Comparison of ENCODE assay signal across 10 cellular contexts in genomic region chr5:10329808-10330481, GRCh38. TPM values are rescaled to one million over a fixed set of nuclear protein-coding genes. Genes with fewer than 3 reads are reported as not detected.
DNase-seq lines count a peak whose midpoint lies in the region; ATAC-seq and TF ChIP-seq lines count a peak whose summit lies in the region.
"Had no signal": no experiment of that assay in that cellular context is flagged by ENCODE, and none has a peak within 500 bp of the region (broad histone marks: within the 10 kb centered on the region; RNA-seq: fewer than 3 reads in every experiment).

No MANE protein-coding gene starts in this region.

- H3K27ac ChIP-seq in psoas muscle, result peak overlapping the region; percentile 66

- peaks cover 36 to 46% of the 10 kb centered on the region in 2 donors for H3K27me3 Mint-ChIP-seq in stimulated activated naive B cell treated with anti-CD40 and anti-IgM and Interleukin-4, amounts not matched to agents 10 μg/mL and 1 μg/mL and 100 μg/mL, for 72 hours

- H3K4me3 Mint-ChIP-seq in stimulated activated naive B cell treated with anti-CD40 and anti-IgM and Interleukin-4, amounts not matched to agents 10 μg/mL and 1 μg/mL and 100 μg/mL, for 72 hours, result no peak overlapping the region
- H3K4me3 Mint-ChIP-seq: activated CD4-positive, alpha-beta memory T cell treated with anti-CD3 and anti-CD28 coated beads, Interleukin-2, amount 10 ng/mL, durations not matched to agents 7 days and 5 days; central memory CD8-positive, alpha-beta T cell had no signal

- peak overlapping the region; percentile 4 for H3K4me3 ChIP-seq in psoas muscle

- 13 to 26% (median 24%) methylated on average over 7 of the region's 7 CpGs for WGBS in psoas muscle, 3 donors

- H3K9me3 ChIP-seq in psoas muscle, result no peaks in the 10 kb centered on the region

- TF ChIP-seq CTCF in psoas muscle (IDR thresholded peaks at IDR 0.05), result no peak

- peaks cover 5 to 10% of the 10 kb centered on the region in 2 donors for H3K4me1 Mint-ChIP-seq in stimulated activated naive B cell treated with anti-CD40 and anti-IgM and Interleukin-4, amounts not matched to agents 10 μg/mL and 1 μg/mL and 100 μg/mL, for 72 hours

- no peak overlapping the region for H3K27ac Mint-ChIP-seq in stimulated activated naive B cell treated with anti-CD40 and anti-IgM and Interleukin-4, amounts not matched to agents 10 μg/mL and 1 μg/mL and 100 μg/mL, for 72 hours
- H3K27ac Mint-ChIP-seq: activated CD4-positive, alpha-beta memory T cell treated with anti-CD3 and anti-CD28 coated beads, Interleukin-2, amount 10 ng/mL, durations not matched to agents 7 days and 5 days had no signal

- H3K36me3 ChIP-seq in psoas muscle (ENCODE audit: insufficient read depth in 1 of 2, low read depth in 1 of 2), result no peaks in the 10 kb centered on the region

- H3K4me1 ChIP-seq in psoas muscle, result peaks cover 41% of the 10 kb centered on the region

- peak; percentile 41 to 64 (median 50) for ATAC-seq in psoas muscle
- no peak for ATAC-seq in stimulated activated naive B cell treated with anti-CD40 and anti-IgM and Interleukin-4, amounts not matched to agents 10 μg/mL and 1 μg/mL and 100 μg/mL, for 72 hours (replicated peaks)
- no peak for ATAC-seq in HG03571 (IDR thresholded peaks at IDR 0.05; ENCODE audit: unreplicated experiment)

- no peaks in the 10 kb centered on the region for H3K27me3 ChIP-seq in psoas muscle (ENCODE audit: insufficient read depth in 3 of 3, low read length in 2 of 3)

- no peaks in the 10 kb centered on the region for H3K9me3 Mint-ChIP-seq in stimulated activated naive B cell treated with anti-CD40 and anti-IgM and Interleukin-4, amounts not matched to agents 10 μg/mL and 1 μg/mL and 100 μg/mL, for 72 hours
- H3K9me3 Mint-ChIP-seq: activated CD4-positive, alpha-beta memory T cell treated with anti-CD3 and anti-CD28 coated beads, Interleukin-2, amount 10 ng/mL, durations not matched to agents 7 days and 5 days; central memory CD8-positive, alpha-beta T cell had no signal

- peaks cover 2 to 3% of the 10 kb centered on the region in 2 donors for H3K36me3 Mint-ChIP-seq in stimulated activated naive B cell treated with anti-CD40 and anti-IgM and Interleukin-4, amounts not matched to agents 10 μg/mL and 1 μg/mL and 100 μg/mL, for 72 hours

- intact Hi-C loops in psoas muscle (cut with DNase I), result no loop called here

- DNase-seq in AG20443 (ENCODE audit: low spot score), result peak; percentile 77
- DNase-seq in RPMI7951 (ENCODE audit: low read depth), result peak; percentile 70
- peak; percentile 87 for DNase-seq in fibroblast of the conjunctiva (ENCODE audit: low read depth)
- DNase-seq in psoas muscle, result peak; percentile 42 to 70
- DNase-seq in stimulated activated naive B cell treated with anti-CD40 and anti-IgM and Interleukin-4, amounts not matched to agents 10 μg/mL and 1 μg/mL and 100 μg/mL, for 72 hours, result no peak
- no peak for DNase-seq in GM19240 (ENCODE audit: insufficient read length, low spot score)
- no peak for DNase-seq in activated naive CD4-positive, alpha-beta T cell treated with anti-CD3 and anti-CD28 coated beads, Interleukin-2, amount 50 U/mL, for 16 hours
- DNase-seq: activated CD4-positive, alpha-beta memory T cell treated with anti-CD3 and anti-CD28 coated beads, Interleukin-2, amount 10 ng/mL, durations not matched to agents 7 days and 5 days had no signal

RNA-seq across cellular contexts. Expression of gene CMBL, which starts 22.2 kb away (rescaled TPM):
- total RNA-seq in RPMI7951 (2014; rRNA removed; shearing (Covaris generic)), result 4.0 and 4.1 TPM in 2 replicates
- 100 to 1,000 TPM in 1 of 4 donors, 10 to 100 TPM in 3; 30.1 to 243 (median 61.1) TPM for total RNA-seq in psoas muscle
- polyA plus RNA-seq in psoas muscle, result 10 to 100 TPM in 2 of 3 donors, 1 to 10 TPM in 1; 9.4 to 99.4 (median 54.4) TPM

RNA-seq across cellular contexts. Expression of gene MARCHF6, which starts 23.6 kb away (rescaled TPM):
- 18.7 and 22.3 TPM in 2 replicates for total RNA-seq in RPMI7951 (2014; rRNA removed; shearing (Covaris generic))
- total RNA-seq in psoas muscle, result 100 to 1,000 TPM; 160 to 250 (median 193) TPM
- polyA plus RNA-seq in psoas muscle, result 10 to 100 TPM; 36.6 to 88.5 (median 72.0) TPM

Comparison
In these comparisons a context has a peak if more than half of its experiments do, and no peak if none do; other contexts are left out.
1. DNase-seq: peak in AG20443 (single experiment), RPMI7951 (single experiment), fibroblast of the conjunctiva (single experiment) and psoas muscle (2 of 2); none in stimulated activated naive B cell treated with anti-CD40 and anti-IgM and Interleukin-4, amounts not matched to agents 10 μg/mL and 1 μg/mL and 100 μg/mL, for 72 hours (single experiment), GM19240 (single experiment) and activated naive CD4-positive, alpha-beta T cell treated with anti-CD3 and anti-CD28 coated beads, Interleukin-2, amount 50 U/mL, for 16 hours (single experiment).
2. ATAC-seq: peak in psoas muscle (4 of 4); none in stimulated activated naive B cell treated with anti-CD40 and anti-IgM and Interleukin-4, amounts not matched to agents 10 μg/mL and 1 μg/mL and 100 μg/mL, for 72 hours (0 of 2) and HG03571 (single experiment).